In genomic region chr6:42259841-42260395, GRCh38 we compare ENCODE assay signal across 1 cellular context.
TF ChIP-seq lines count a peak whose summit lies in the region.

No MANE protein-coding gene starts in this region.

TF ChIP-seq in HCT116, 20 proteins besides CTCF, POLR2A, EP300 and RAD21:
- TF ChIP-seq ZFX (IDR thresholded peaks at IDR 0.05): no peak
- no peak for TF ChIP-seq MAX (IDR thresholded peaks at IDR 0.05)
- no peak for TF ChIP-seq EGR1 (IDR thresholded peaks at IDR 0.05; ENCODE audit: low read depth)
- no peak for TF ChIP-seq FOSL1 (IDR thresholded peaks at IDR 0.05; ENCODE audit: low read depth)
- no peak for TF ChIP-seq ELF1 (IDR thresholded peaks at IDR 0.05; ENCODE audit: borderline replicate concordance, low read depth)
- no peak for TF ChIP-seq EZH2 (IDR thresholded peaks at IDR 0.05)
- TF ChIP-seq CBX3 (IDR thresholded peaks at IDR 0.05; ENCODE audit: low read depth): no peak
- no peak for TF ChIP-seq ZBTB33 (IDR thresholded peaks at IDR 0.05; ENCODE audit: extremely low read depth, insufficient replicate concordance, low read length)
- no peak for TF ChIP-seq YY1 (IDR thresholded peaks at IDR 0.05; ENCODE audit: extremely low read depth, insufficient replicate concordance, low read depth, low read length)
- TF ChIP-seq EZH2phosphoT487 (IDR thresholded peaks at IDR 0.05; ENCODE audit: borderline replicate concordance): no peak
- TF ChIP-seq CEBPB (IDR thresholded peaks at IDR 0.05; ENCODE audit: low read depth): no peak
- TF ChIP-seq ATF3 (IDR thresholded peaks at IDR 0.05): no peak
- TF ChIP-seq TCF7L2 (IDR thresholded peaks at IDR 0.05; ENCODE audit: borderline replicate concordance, extremely low read depth, insufficient read depth, insufficient read length): no peak
- TF ChIP-seq ZNF274 (IDR thresholded peaks at IDR 0.05; ENCODE audit: low read depth, low read length): no peak
- TF ChIP-seq SP1 (IDR thresholded peaks at IDR 0.05; ENCODE audit: low read depth): no peak
- TF ChIP-seq REST (IDR thresholded peaks at IDR 0.05; ENCODE audit: low read depth): no peak
- no peak for TF ChIP-seq JUND (IDR thresholded peaks at IDR 0.05)
- no peak for TF ChIP-seq SIN3A (IDR thresholded peaks at IDR 0.05; ENCODE audit: low read depth)
- no peak for TF ChIP-seq POLR2AphosphoS5 (IDR thresholded peaks at IDR 0.05; ENCODE audit: low read depth, low read length)
